ENCODE assay signal across 14 cellular contexts in the genomic region with DNA sequence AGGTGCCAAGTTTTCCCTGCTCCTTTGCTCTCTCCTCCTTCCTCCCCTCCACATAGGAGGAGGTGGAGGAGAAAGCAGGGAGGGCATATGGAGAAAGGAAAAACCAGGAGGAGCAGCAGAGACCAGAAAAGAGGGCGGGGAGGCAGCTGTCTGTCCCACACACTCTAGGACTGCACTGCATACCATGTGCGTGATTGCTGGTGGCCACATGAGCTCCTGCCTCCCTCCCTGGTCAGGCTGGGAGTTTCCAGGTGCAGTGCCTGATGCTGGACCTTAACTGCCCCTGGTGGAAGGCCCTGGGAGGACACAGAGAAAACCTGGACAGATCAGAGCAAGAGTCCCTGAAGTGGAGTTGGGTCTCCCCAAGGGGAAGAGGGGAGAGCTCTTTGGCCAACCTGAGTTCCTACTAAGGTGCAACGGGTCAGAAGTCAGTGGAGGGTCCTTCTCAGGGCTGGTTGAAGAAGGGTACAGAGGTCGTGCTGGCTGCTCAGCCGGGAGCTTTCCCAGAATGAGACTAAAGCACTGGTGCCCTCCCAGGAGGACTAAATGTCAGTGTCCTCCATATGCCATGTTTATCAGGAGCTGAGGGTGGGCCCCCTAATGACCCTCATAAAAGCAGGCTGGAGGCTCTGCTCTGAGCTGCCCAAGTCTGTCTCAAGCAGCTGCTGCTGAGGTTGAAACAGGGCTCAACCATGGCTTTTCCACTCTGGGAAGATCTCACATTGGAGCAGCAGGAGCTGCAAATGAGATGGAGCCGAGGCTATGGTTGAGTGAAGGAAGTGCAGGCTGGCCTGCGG. TPM values are rescaled to one million over a fixed set of nuclear protein-coding genes. Genes with fewer than 3 reads are reported as not detected.
DNase-seq lines count a peak whose midpoint lies in the region; ATAC-seq and TF ChIP-seq lines count a peak whose summit lies in the region.
"Had no signal": no experiment of that assay in that cellular context is flagged by ENCODE, and none has a peak within 500 bp of the region (broad histone marks: within the 10 kb centered on the region; RNA-seq: fewer than 3 reads in every experiment).

No MANE protein-coding gene starts in this region.

- H3K9me3 Mint-ChIP-seq in nephron progenitor cell = peaks cover 13% of the 10 kb centered on the region
- H3K9me3 Mint-ChIP-seq in activated CD4-positive, alpha-beta memory T cell treated with anti-CD3 and anti-CD28 coated beads for 36 hours = no peaks in the 10 kb centered on the region

- peaks cover 27% of the 10 kb centered on the region for H3K27me3 Mint-ChIP-seq in nephron progenitor cell (ENCODE audit: low read depth, poor library complexity)
- H3K27me3 Mint-ChIP-seq in activated CD4-positive, alpha-beta memory T cell treated with anti-CD3 and anti-CD28 coated beads for 36 hours = peaks cover 17% of the 10 kb centered on the region

- POLR2A ChIA-PET in Panc1 (lab: Charles Lee) = interaction anchor here (0.7 kb wide), 1 partner anchor 294 kb away, joined by 3 read pairs; no protein-coding TSS in a partner anchor
- POLR2A ChIA-PET in activated CD4-positive, alpha-beta memory T cell treated with anti-CD3 and anti-CD28 coated beads for 36 hours (lab: Charles Lee) = no interaction called here

- intact Hi-C loops in Panc1 (cut with micrococcal nuclease; ENCODE audit: unreplicated experiment) = loop anchor here (1.0 to 10.0 kb wide), 2 partner anchors 125 to 525 kb away; a partner anchor contains a TSS
- intact Hi-C loops in activated CD4-positive, alpha-beta memory T cell treated with anti-CD3 and anti-CD28 coated beads for 36 hours (cut with micrococcal nuclease) = loop anchor here (10.0 kb wide), 1 partner anchor 525 kb away; a partner anchor contains a TSS

- H3K36me3 Mint-ChIP-seq in nephron progenitor cell (ENCODE audit: low read depth) = no peaks in the 10 kb centered on the region
- H3K36me3 Mint-ChIP-seq in activated CD4-positive, alpha-beta memory T cell treated with anti-CD3 and anti-CD28 coated beads for 36 hours = no peaks in the 10 kb centered on the region

- in situ Hi-C loops in Panc1 (cut with HindIII; ENCODE audit: low pct_unique_long_range_greater_than_20kb, low sequenced_read_pairs) = no loop called here

- CTCF ChIA-PET in Panc1 (lab: Charles Lee) = interaction anchor here (0.6 to 2.2 kb wide), 9 partner anchors 16 to 294 kb away, joined by 3 to 11 read pairs (median 3); no protein-coding TSS in a partner anchor
- CTCF ChIA-PET in activated CD4-positive, alpha-beta memory T cell treated with anti-CD3 and anti-CD28 coated beads for 36 hours (lab: Charles Lee) = interaction anchor here (0.6 to 7.1 kb wide), 20 partner anchors 10 to 530 kb away, joined by 3 to 50 read pairs (median 5); a partner anchor contains a TSS

- peak overlapping the region; percentile 96 for H3K27ac Mint-ChIP-seq in nephron progenitor cell
- H3K27ac Mint-ChIP-seq in activated CD4-positive, alpha-beta memory T cell treated with anti-CD3 and anti-CD28 coated beads for 36 hours = no peak overlapping the region

- DNase-seq in EL (peak; percentile 20), Panc1 (ENCODE audit: low read depth, low spot score) (no peak), fibroblast of mammary gland (ENCODE audit: low read depth) (no peak), nephron progenitor cell (no peak), DMS79 (lab: John Stamatoyannopoulos, UW) (no peak), Kasumi-1 (lab: John Stamatoyannopoulos, UW) (no peak)
- no peak for DNase-seq in activated CD4-positive, alpha-beta memory T cell treated with anti-CD3 and anti-CD28 coated beads for 36 hours
- DNase-seq: activated CD8-positive, alpha-beta memory T cell treated with anti-CD3 and anti-CD28 coated beads, Interleukin-2, amount 50 U/mL, for 4 hours; NCI-H2081 treated with DMSO at 0.1 percent for 48 hours; OCI-M1 had no signal

- H3K27me3 ChIP-seq in Panc1 (ENCODE audit: control insufficient read depth, insufficient read depth, low read length) = peaks cover 8% of the 10 kb centered on the region

- no peaks in the 10 kb centered on the region for H3K9me3 ChIP-seq in Panc1 (ENCODE audit: control insufficient read depth, insufficient read depth, low read depth, low read length)

- H3K4me3 ChIP-seq in Panc1 (ENCODE audit: low read depth in 2 of 2, low read length in 2 of 2) = no peak overlapping the region
- H3K4me3 ChIP-seq in fibroblast of mammary gland (ENCODE audit: control insufficient read depth, low read depth, low read length) = no peak overlapping the region

- no peak overlapping the region for H3K4me3 Mint-ChIP-seq in nephron progenitor cell
- H3K4me3 Mint-ChIP-seq in activated CD4-positive, alpha-beta memory T cell treated with anti-CD3 and anti-CD28 coated beads for 36 hours = no peak overlapping the region

- H3K27ac ChIP-seq in Panc1 (ENCODE audit: low read length) = no peak overlapping the region
- H3K27ac ChIP-seq: KMS-11 had no signal

- peak; percentile 18 for TF ChIP-seq CTCF in Panc1 (IDR thresholded peaks at IDR 0.05)
- TF ChIP-seq CTCF in fibroblast of mammary gland (conservative IDR thresholded peaks at IDR 0.05; ENCODE audit: control insufficient read depth, insufficient read depth, low read depth, low read length) = peak; percentile 17
- TF ChIP-seq CTCF in nephron progenitor cell (IDR thresholded peaks at IDR 0.05) = no peak

- H3K36me3 ChIP-seq in Panc1 (ENCODE audit: control insufficient read depth, insufficient read depth, low read length) = no peaks in the 10 kb centered on the region

- H3K4me1 ChIP-seq in Panc1 (ENCODE audit: control insufficient read depth, insufficient read depth, low read length) = peaks cover 3% of the 10 kb centered on the region

- peak; percentile 38 for ATAC-seq in Panc1
- no peak for ATAC-seq in GM18868 (IDR thresholded peaks at IDR 0.05; ENCODE audit: unreplicated experiment)

- H3K4me1 Mint-ChIP-seq in nephron progenitor cell = peaks cover 38% of the 10 kb centered on the region
- peaks cover 3% of the 10 kb centered on the region for H3K4me1 Mint-ChIP-seq in activated CD4-positive, alpha-beta memory T cell treated with anti-CD3 and anti-CD28 coated beads for 36 hours (ENCODE audit: low read depth)

- BruUV-seq in Panc1 (replicated peaks; lab: Mats Ljungman, UMichigan) = no TSS peak

RNA-seq across cellular contexts. Expression of a gene that starts 3.5 kb away (rescaled TPM):
- total RNA-seq in Panc1 (2021; ENCODE audit: unreplicated experiment) = 0.08 TPM
- polyA plus RNA-seq in Panc1 (2012; ENCODE audit: insufficient read length) = 0.23 TPM
- under 1 TPM; 0.05 to 0.10 TPM for total RNA-seq in activated CD4-positive, alpha-beta memory T cell treated with anti-CD3 and anti-CD28 coated beads for 36 hours
- total RNA-seq: subcutaneous adipose tissue had no signal

RNA-seq across cellular contexts. Expression of a gene that starts 29.7 kb away (rescaled TPM):
- total RNA-seq in Panc1 (2021; ENCODE audit: unreplicated experiment) = 0.33 TPM
- not detected for polyA plus RNA-seq in Panc1 (2012; ENCODE audit: insufficient read length)
- total RNA-seq in activated CD4-positive, alpha-beta memory T cell treated with anti-CD3 and anti-CD28 coated beads for 36 hours = 100 to 1,000 TPM; 197 to 199 TPM
- total RNA-seq: renal cortical epithelial cell had no signal

RNA-seq across cellular contexts. Expression of a gene that starts 45.6 kb away (rescaled TPM):
- 62.6 TPM for total RNA-seq in Panc1 (2021; ENCODE audit: unreplicated experiment)
- 61.9 TPM for polyA plus RNA-seq in Panc1 (2012; ENCODE audit: insufficient read length)
- total RNA-seq in activated CD4-positive, alpha-beta memory T cell treated with anti-CD3 and anti-CD28 coated beads for 36 hours = 10 to 100 TPM; 38.2 to 40.4 TPM

Comparison
In these comparisons a context has a peak if more than half of its experiments do, and no peak if none do; other contexts are left out.
1. RNA of a gene that starts 29.7 kb away (total RNA-seq): 197 to 199 TPM in activated CD4-positive, alpha-beta memory T cell treated with anti-CD3 and anti-CD28 coated beads for 36 hours; 0.33 TPM in Panc1 (single experiment); every median in the first group is over 100 times any median in the second.